ENCODE assay signal across 22 cellular contexts in genomic region chr6:115000736-115001135, GRCh38.
"Had no signal": no experiment of that assay in that cellular context is flagged by ENCODE, and none has a peak within 500 bp of the region (broad histone marks: within the 10 kb centered on the region; RNA-seq: fewer than 3 reads in every experiment).

No MANE protein-coding gene starts in this region.

- H3K9ac ChIP-seq: neural progenitor cell had no signal

- H3K27ac ChIP-seq: colonic mucosa, gastrocnemius medialis, left lung, neural progenitor cell, prostate gland, right atrium auricular region, suprapubic skin, thyroid gland had no signal

- H3K36me3 ChIP-seq: colonic mucosa, gastrocnemius medialis, left lung, neural progenitor cell, prostate gland, right atrium auricular region, suprapubic skin, thyroid gland had no signal

- H3K27me3 ChIP-seq: colonic mucosa, gastrocnemius medialis, left lung, neural progenitor cell, right atrium auricular region, suprapubic skin, thyroid gland had no signal

- H2AFZ ChIP-seq: neural progenitor cell had no signal

- H3K4me1 ChIP-seq: colonic mucosa, gastrocnemius medialis, left lung, neural progenitor cell, prostate gland, right atrium auricular region, suprapubic skin, thyroid gland had no signal

- H3K4me2 ChIP-seq: neural progenitor cell, smooth muscle cell had no signal

- ATAC-seq: gastrocnemius medialis; left lung; naive thymus-derived CD4-positive, alpha-beta T cell; sciatic nerve had no signal

- DNase-seq: colonic mucosa; effector CD8-positive, alpha-beta T cell; endodermal cell; gastrocnemius medialis; head of caudate nucleus; kidney; left lung; mesenchymal stem cell; naive thymus-derived CD4-positive, alpha-beta T cell; stimulated activated CD4-positive, alpha-beta T cell treated with anti-CD3 and anti-CD28 coated beads, Interleukin-12 subunit alpha, Interleukin-12 subunit beta, amount 100 ng/mL, for 4 hours; stimulated activated CD4-positive, alpha-beta T cell treated with anti-CD3 and anti-CD28 coated beads, Interleukin-1b, Interleukin-23, amount 100 ng/mL, for 48 hours; stimulated activated CD4-positive, alpha-beta T cell treated with anti-CD3 and anti-CD28 coated beads, Interleukin-4, amount 100 ng/mL, for 1 hour; stimulated activated CD8-positive, alpha-beta memory T cell treated with anti-CD3 and anti-CD28 coated beads, Interleukin-4, amount 100 ng/mL, for 48 hours; stimulated activated naive CD4-positive, alpha-beta T cell; stimulated activated naive CD8-positive, alpha-beta T cell treated with anti-CD3 and anti-CD28 coated beads, Interleukin-15, amount 100 ng/mL, for 72 hours; thyroid gland had no signal

- H3K4me3 ChIP-seq: colonic mucosa, gastrocnemius medialis, left lung, neural progenitor cell, prostate gland, right atrium auricular region, smooth muscle cell, suprapubic skin, thyroid gland had no signal

- H3K9me3 ChIP-seq: colonic mucosa, gastrocnemius medialis, prostate gland, right atrium auricular region, suprapubic skin, thyroid gland had no signal
